16 cellular contexts compared by ENCODE assay signal in genomic region chr15:67899596-67900283, GRCh38. TPM values are rescaled to one million over a fixed set of nuclear protein-coding genes. Genes with fewer than 3 reads are reported as not detected.
DNase-seq lines count a peak whose midpoint lies in the region; ATAC-seq and TF ChIP-seq lines count a peak whose summit lies in the region.
"Had no signal": no experiment of that assay in that cellular context is flagged by ENCODE, and none has a peak within 500 bp of the region (broad histone marks: within the 10 kb centered on the region; RNA-seq: fewer than 3 reads in every experiment).

No MANE protein-coding gene starts in this region.

- H3K9me3 ChIP-seq in right lobe of liver, result no peaks in the 10 kb centered on the region
- peaks cover 0 to 8% (median 4%) of the 10 kb centered on the region in 4 donors for H3K9me3 ChIP-seq in stomach
- H3K9me3 ChIP-seq in Caco-2, result peaks cover 9% of the 10 kb centered on the region

- no peak for TF ChIP-seq EP300 in stomach (IDR thresholded peaks at IDR 0.05)

- H3K27ac ChIP-seq in VCaP (peak overlapping the region; percentile 62), right lobe of liver (peak overlapping the region; percentile 11 to 53 (median 22)), stomach (peak overlapping the region; percentile 16 to 72 (median 39))
- H3K27ac ChIP-seq: GM23248 had no signal

- WGBS in right lobe of liver (ENCODE audit: insufficient coverage, low coverage, low lambda C conversion rate, missing lambda C conversion rate), result 30% methylated on average over 7 of the region's 9 CpGs
- 48 to 69% (median 59%) methylated on average over 9 of the region's 9 CpGs for WGBS in stomach, 5 donors

- peaks cover 7% of the 10 kb centered on the region for H3K4me1 Mint-ChIP-seq in Caco-2 (ENCODE audit: low read depth, unreplicated experiment)
- H3K4me1 Mint-ChIP-seq: CD4-positive, CD25-positive, alpha-beta regulatory T cell had no signal

- H3K27me3 ChIP-seq in right lobe of liver (no peaks in the 10 kb centered on the region), stomach (no peaks in the 10 kb centered on the region), Caco-2 (replicated peaks; ENCODE audit: control insufficient read depth, insufficient read depth, low read length) (no peaks in the 10 kb centered on the region)

- DNase-seq in HT-29 (ENCODE audit: low spot score) (peak; percentile 81), right lobe of liver (no peak), stomach (no peak), NCI-H1930 (lab: John Stamatoyannopoulos, UW) (no peak), Caco-2 (no peak), activated gamma-delta T cell (lab: John Stamatoyannopoulos, UW) (no peak)
- DNase-seq: ACHN; CD4-positive, CD25-positive, alpha-beta regulatory T cell; DND-41; GDM1; GM23248; NCI-H1048; NCI-H748 treated with DMSO at 0.1 percent for 48 hours; SHP77 treated with DMSO at 0.1 percent for 48 hours had no signal

- peaks cover 16% of the 10 kb centered on the region for H3K9me3 Mint-ChIP-seq in Caco-2 (ENCODE audit: unreplicated experiment)

- CTCF ChIA-PET in Caco-2 (lab: Charles Lee), result no interaction called here

- H3K27ac Mint-ChIP-seq in Caco-2 (ENCODE audit: unreplicated experiment), result no peak overlapping the region

- BruUV-seq in Caco-2 (replicated peaks; lab: Mats Ljungman, UMichigan), result no TSS peak

- H3K4me3 Mint-ChIP-seq in Caco-2 (ENCODE audit: unreplicated experiment), result no peak overlapping the region
- H3K4me3 Mint-ChIP-seq: CD4-positive, CD25-positive, alpha-beta regulatory T cell had no signal

- no peaks in the 10 kb centered on the region for H3K27me3 Mint-ChIP-seq in Caco-2 (ENCODE audit: insufficient read depth, unreplicated experiment)

- no peak for TF ChIP-seq POLR2A in right lobe of liver (IDR thresholded peaks at IDR 0.05)
- TF ChIP-seq POLR2A in stomach (IDR thresholded peaks at IDR 0.05), result no peak

- POLR2A ChIA-PET in Caco-2 (lab: Charles Lee), result no interaction called here

- H3K4me3 ChIP-seq in right lobe of liver, result no peak overlapping the region
- no peak overlapping the region for H3K4me3 ChIP-seq in stomach
- no peak overlapping the region for H3K4me3 ChIP-seq in Caco-2 (ENCODE audit: low read depth, low read length)
- H3K4me3 ChIP-seq: GM23248 had no signal

- TF ChIP-seq CTCF in VCaP (conservative IDR thresholded peaks at IDR 0.05) (no peak), right lobe of liver (IDR thresholded peaks at IDR 0.05) (no peak), stomach (IDR thresholded peaks at IDR 0.05) (no peak), Caco-2 (IDR thresholded peaks at IDR 0.05; ENCODE audit: insufficient read depth in 1 of 2, low read depth in 1 of 2, low read length in 1 of 2, severe bottlenecking in 1 of 2, unreplicated experiment in 1 of 2) (no peak)

- peak; percentile 57 to 87 (median 68) for ATAC-seq in right lobe of liver

- H3K36me3 ChIP-seq in right lobe of liver (no peaks in the 10 kb centered on the region), stomach (no peaks in the 10 kb centered on the region), Caco-2 (ENCODE audit: control insufficient read depth, insufficient read depth, low read length) (no peaks in the 10 kb centered on the region)

- H3K4me1 ChIP-seq in right lobe of liver, result peaks cover 0 to 15% (median 6%) of the 10 kb centered on the region in 4 donors
- peaks cover 0 to 19% (median 3%) of the 10 kb centered on the region in 4 donors for H3K4me1 ChIP-seq in stomach
- H3K4me1 ChIP-seq in Caco-2, result peaks cover 10% of the 10 kb centered on the region

- no peaks in the 10 kb centered on the region for H3K36me3 Mint-ChIP-seq in Caco-2 (ENCODE audit: insufficient read depth, unreplicated experiment)

- intact Hi-C loops in right lobe of liver (cut with DNase I), result no loop called here
- intact Hi-C loops in stomach (cut with DNase I; ENCODE audit: low total_unique reads), result no loop called here
- intact Hi-C loops in Caco-2 (cut with micrococcal nuclease; ENCODE audit: unreplicated experiment), result no loop called here

RNA-seq across cellular contexts. Expression of gene RNU6-1, which starts 59.9 kb away (rescaled TPM):
- not detected in 2 replicates for total RNA-seq in HT-29 (2014; rRNA removed; shearing (Covaris generic))
- total RNA-seq in right lobe of liver (not detected), stomach (not detected), Caco-2 (2022) (not detected in 2 replicates)
- not detected for polyA plus RNA-seq in stomach
- total RNA-seq: CD4-positive, CD25-positive, alpha-beta regulatory T cell; GM23248; M059J had no signal
- polyA plus RNA-seq: CD4-positive, CD25-positive, alpha-beta regulatory T cell; GM23248 had no signal
